19 cellular contexts compared by ENCODE assay signal in genomic region chr12:109054520-109054919, GRCh38. TPM values are rescaled to one million over a fixed set of nuclear protein-coding genes. Genes with fewer than 3 reads are reported as not detected.
A peak's percentile ranks its signal among the peaks of the same experiment; 100 is the strongest.
DNase-seq lines count a peak whose midpoint lies in the region; ATAC-seq and TF ChIP-seq lines count a peak whose summit lies in the region.
"Had no signal": no experiment of that assay in that cellular context is flagged by ENCODE, and none has a peak within 500 bp of the region (broad histone marks: within the 10 kb centered on the region; RNA-seq: fewer than 3 reads in every experiment).

No MANE protein-coding gene starts in this region.

- H3K9me3 Mint-ChIP-seq in activated CD4-positive, alpha-beta memory T cell treated with anti-CD3 and anti-CD28 coated beads for 36 hours = no peaks in the 10 kb centered on the region
- no peaks in the 10 kb centered on the region for H3K9me3 Mint-ChIP-seq in activated CD4-positive, alpha-beta memory T cell treated with anti-CD3 and anti-CD28 coated beads, Interleukin-2, amount 10 ng/mL, durations not matched to agents 7 days and 5 days
- no peaks in the 10 kb centered on the region for H3K9me3 Mint-ChIP-seq in central memory CD8-positive, alpha-beta T cell

- no peaks in the 10 kb centered on the region for H4K20me1 ChIP-seq in MM.1S (ENCODE audit: insufficient read depth, low read length)

- H3K27me3 ChIP-seq in MM.1S (replicated peaks; ENCODE audit: insufficient read depth, low read length) (no peaks in the 10 kb centered on the region), spleen (replicated peaks in 1 of 7) (no peaks in the 10 kb centered on the region), WERI-Rb-1 (ENCODE audit: insufficient read depth, low read depth, severe bottlenecking) (no peaks in the 10 kb centered on the region)
- H3K27me3 ChIP-seq: pancreas had no signal

- H3K79me2 ChIP-seq in MM.1S (ENCODE audit: low read length) = peaks cover 14% of the 10 kb centered on the region

- H3K4me3 ChIP-seq in MM.1S (ENCODE audit: low read length) (peak overlapping the region; percentile 78; the same call in 1 of the 2 replicates), spleen (peak overlapping the region in 1 of 8 donors; percentile 95), WERI-Rb-1 (ENCODE audit: low read depth, low read length) (no peak overlapping the region)

- no peaks in the 10 kb centered on the region for H3K27me3 Mint-ChIP-seq in activated CD4-positive, alpha-beta memory T cell treated with anti-CD3 and anti-CD28 coated beads for 36 hours
- H3K27me3 Mint-ChIP-seq in activated CD4-positive, alpha-beta memory T cell treated with anti-CD3 and anti-CD28 coated beads, Interleukin-2, amount 10 ng/mL, durations not matched to agents 7 days and 5 days = no peaks in the 10 kb centered on the region
- no peaks in the 10 kb centered on the region for H3K27me3 Mint-ChIP-seq in central memory CD8-positive, alpha-beta T cell

- POLR2A ChIA-PET in activated CD4-positive, alpha-beta memory T cell treated with anti-CD3 and anti-CD28 coated beads for 36 hours (lab: Charles Lee) = no interaction called here
- POLR2A ChIA-PET in activated CD4-positive, alpha-beta memory T cell treated with anti-CD3 and anti-CD28 coated beads, Interleukin-2, amount 10 ng/mL, durations not matched to agents 7 days and 5 days (lab: Charles Lee) = interaction anchor here (1.3 to 3.0 kb wide), 3 partner anchors 38 to 492 kb away, joined by 3 to 13 read pairs (median 8); partner anchors contain the start of genes ALKBH2 and ISCU

- peaks cover 5% of the 10 kb centered on the region for H3K4me1 ChIP-seq in MM.1S (ENCODE audit: low read length)
- peaks cover 12 to 39% (median 23%) of the 10 kb centered on the region in 6 donors for H3K4me1 ChIP-seq in spleen

- peak overlapping the region; percentile 76; the same call in 1 of the 2 replicates for H3K9ac ChIP-seq in MM.1S (ENCODE audit: low read length)

- H3K9me3 ChIP-seq in MM.1S (replicated peaks; ENCODE audit: insufficient read depth, low read length) (no peaks in the 10 kb centered on the region), spleen (no peaks in the 10 kb centered on the region), WERI-Rb-1 (ENCODE audit: severe bottlenecking) (no peaks in the 10 kb centered on the region)
- H3K9me3 ChIP-seq: left ventricle myocardium inferior, pancreas had no signal

- peaks cover 8% of the 10 kb centered on the region for H3K36me3 Mint-ChIP-seq in activated CD4-positive, alpha-beta memory T cell treated with anti-CD3 and anti-CD28 coated beads for 36 hours
- H3K36me3 Mint-ChIP-seq in activated CD4-positive, alpha-beta memory T cell treated with anti-CD3 and anti-CD28 coated beads, Interleukin-2, amount 10 ng/mL, durations not matched to agents 7 days and 5 days (ENCODE audit: low read depth) = peaks cover 8% of the 10 kb centered on the region
- H3K36me3 Mint-ChIP-seq in central memory CD8-positive, alpha-beta T cell (ENCODE audit: insufficient read depth) = peaks cover 23% of the 10 kb centered on the region

- H2AFZ ChIP-seq in MM.1S (ENCODE audit: low read length) = peak overlapping the region; percentile 7

- H3K27ac Mint-ChIP-seq in activated CD4-positive, alpha-beta memory T cell treated with anti-CD3 and anti-CD28 coated beads for 36 hours = peak overlapping the region; percentile 97
- H3K27ac Mint-ChIP-seq in activated CD4-positive, alpha-beta memory T cell treated with anti-CD3 and anti-CD28 coated beads, Interleukin-2, amount 10 ng/mL, durations not matched to agents 7 days and 5 days = no peak overlapping the region
- peak overlapping the region; percentile 98 for H3K27ac Mint-ChIP-seq in central memory CD8-positive, alpha-beta T cell (ENCODE audit: low read depth)

- H3K36me3 ChIP-seq in MM.1S (replicated peaks; ENCODE audit: insufficient read depth, low read length) (no peaks in the 10 kb centered on the region), spleen (peaks cover 0 to 29% (median 15%) of the 10 kb centered on the region in 6 donors), WERI-Rb-1 (no peaks in the 10 kb centered on the region; the same call in none of the 2 replicates)

- H3K4me2 ChIP-seq in MM.1S (ENCODE audit: low read depth, low read length) = peak overlapping the region; percentile 65

- DNase-seq in activated CD4-positive, alpha-beta memory T cell treated with anti-CD3 and anti-CD28 coated beads for 36 hours = no peak
- DNase-seq in activated CD4-positive, alpha-beta memory T cell treated with anti-CD3 and anti-CD28 coated beads, Interleukin-2, amount 10 ng/mL, durations not matched to agents 7 days and 5 days = no peak
- DNase-seq in MM.1S = no peak
- no peak for DNase-seq in central memory CD8-positive, alpha-beta T cell (ENCODE audit: low spot score in 2 of 2)
- DNase-seq in spleen = no peak
- no peak for DNase-seq in HCEC 1CT
- DNase-seq in WERI-Rb-1 = no peak
- DNase-seq in iPS-NIHi7 (ENCODE audit: extremely low spot score) = no peak
- DNase-seq: activated CD8-positive, alpha-beta memory T cell treated with anti-CD3 and anti-CD28 coated beads, Interleukin-2, amount 50 U/mL, for 48 hours; foreskin melanocyte; left ventricle myocardium inferior; NCI-H1048; NCI-H69; pancreas; PC-3 had no signal

- no peaks in the 10 kb centered on the region for H3K9me2 ChIP-seq in MM.1S (replicated peaks; ENCODE audit: insufficient read depth, low read length)

- CTCF ChIA-PET in activated CD4-positive, alpha-beta memory T cell treated with anti-CD3 and anti-CD28 coated beads for 36 hours (lab: Charles Lee) = interaction anchor here (0.6 to 1.4 kb wide), 3 partner anchors 38 to 379 kb away, joined by 3 to 7 read pairs (median 3); partner anchors contain the start of gene ALKBH2
- CTCF ChIA-PET in activated CD4-positive, alpha-beta memory T cell treated with anti-CD3 and anti-CD28 coated beads, Interleukin-2, amount 10 ng/mL, durations not matched to agents 7 days and 5 days (lab: Charles Lee) = interaction anchor here (0.6 to 1.5 kb wide), 8 partner anchors 9 to 492 kb away, joined by 3 to 12 read pairs (median 4); partner anchors contain the start of genes ALKBH2, ISCU and UNG

- H3K4me3 Mint-ChIP-seq in activated CD4-positive, alpha-beta memory T cell treated with anti-CD3 and anti-CD28 coated beads for 36 hours = no peak overlapping the region
- no peak overlapping the region for H3K4me3 Mint-ChIP-seq in activated CD4-positive, alpha-beta memory T cell treated with anti-CD3 and anti-CD28 coated beads, Interleukin-2, amount 10 ng/mL, durations not matched to agents 7 days and 5 days
- H3K4me3 Mint-ChIP-seq in central memory CD8-positive, alpha-beta T cell = no peak overlapping the region

- no peak for ATAC-seq in central memory CD8-positive, alpha-beta T cell (replicated peaks; ENCODE audit: extremely low read depth, poor library complexity, severe bottlenecking)
- ATAC-seq: PC-3 had no signal

- H3K4me1 Mint-ChIP-seq in activated CD4-positive, alpha-beta memory T cell treated with anti-CD3 and anti-CD28 coated beads for 36 hours (ENCODE audit: low read depth) = peaks cover 15% of the 10 kb centered on the region
- H3K4me1 Mint-ChIP-seq in activated CD4-positive, alpha-beta memory T cell treated with anti-CD3 and anti-CD28 coated beads, Interleukin-2, amount 10 ng/mL, durations not matched to agents 7 days and 5 days = peaks cover 16% of the 10 kb centered on the region
- H3K4me1 Mint-ChIP-seq in central memory CD8-positive, alpha-beta T cell = peaks cover 21% of the 10 kb centered on the region

- H3K27ac ChIP-seq in MM.1S (ENCODE audit: low read length) (peak overlapping the region; percentile 73; the same call in 1 of the 2 replicates), spleen (peak overlapping the region; percentile 86 to 95 (median 94)), WERI-Rb-1 (no peak overlapping the region)

- no peak for TF ChIP-seq POLR2A in spleen (IDR thresholded peaks at IDR 0.05)

- TF ChIP-seq CTCF in MM.1S (IDR thresholded peaks at IDR 0.05; ENCODE audit: low read length) = no peak
- TF ChIP-seq CTCF in spleen (IDR thresholded peaks at IDR 0.05 in 8 of 11, conservative IDR thresholded peaks at IDR 0.05 in 3 of 11) = no peak
- no peak for TF ChIP-seq CTCF in WERI-Rb-1 (IDR thresholded peaks at IDR 0.05; ENCODE audit: low read depth, low read length)

- H3F3A ChIP-seq in MM.1S (ENCODE audit: insufficient read depth, low read length) = peaks cover 21% of the 10 kb centered on the region

- intact Hi-C loops in activated CD4-positive, alpha-beta memory T cell treated with anti-CD3 and anti-CD28 coated beads for 36 hours (cut with micrococcal nuclease) = loop anchor here (5.0 kb wide), 1 partner anchor 362 kb away; no protein-coding TSS in a partner anchor
- intact Hi-C loops in spleen (cut with DNase I; ENCODE audit: low total_unique reads) = no loop called here

RNA-seq across cellular contexts. Expression of gene USP30, which starts 2.1 kb away (rescaled TPM):
- 10 to 100 TPM; 11.4 to 11.8 TPM for total RNA-seq in activated CD4-positive, alpha-beta memory T cell treated with anti-CD3 and anti-CD28 coated beads for 36 hours
- 10 to 100 TPM in 1 of 2 experiments, 1 to 10 TPM in 1; 6.9 to 13.7 TPM for total RNA-seq in activated CD4-positive, alpha-beta memory T cell treated with anti-CD3 and anti-CD28 coated beads, Interleukin-2, amount 10 ng/mL, durations not matched to agents 7 days and 5 days
- 10 to 100 TPM in 6 of 7 donors, 1 to 10 TPM in 1; 9.0 to 23.2 (median 12.2) TPM for total RNA-seq in spleen
- polyA plus RNA-seq in spleen = 1 to 10 TPM; 3.9 to 4.5 (median 4.1) TPM

RNA-seq across cellular contexts. Expression of gene SVOP, which starts 33.7 kb away (rescaled TPM):
- total RNA-seq in activated CD4-positive, alpha-beta memory T cell treated with anti-CD3 and anti-CD28 coated beads for 36 hours = not detected
- total RNA-seq in activated CD4-positive, alpha-beta memory T cell treated with anti-CD3 and anti-CD28 coated beads, Interleukin-2, amount 10 ng/mL, durations not matched to agents 7 days and 5 days = not detected
- not detected for total RNA-seq in spleen
- polyA plus RNA-seq in spleen = not detected
- total RNA-seq: A673, Daoy, H1, PC-3, ureter had no signal

RNA-seq across cellular contexts. Expression of gene ALKBH2, which starts 38.8 kb away (rescaled TPM):
- total RNA-seq in activated CD4-positive, alpha-beta memory T cell treated with anti-CD3 and anti-CD28 coated beads for 36 hours = 10 to 100 TPM; 23.9 to 28.6 TPM
- total RNA-seq in activated CD4-positive, alpha-beta memory T cell treated with anti-CD3 and anti-CD28 coated beads, Interleukin-2, amount 10 ng/mL, durations not matched to agents 7 days and 5 days = 1 to 10 TPM; 8.2 to 8.7 TPM
- total RNA-seq in spleen = 10 to 100 TPM in 5 of 7 donors, 1 to 10 TPM in 2; 8.6 to 18.8 (median 12.3) TPM
- 10 to 100 TPM; 28.2 to 40.3 (median 32.2) TPM for polyA plus RNA-seq in spleen

RNA-seq across cellular contexts. Expression of gene UNG, which starts 42.9 kb away (rescaled TPM):
- 10 to 100 TPM; 57.9 to 61.9 TPM for total RNA-seq in activated CD4-positive, alpha-beta memory T cell treated with anti-CD3 and anti-CD28 coated beads for 36 hours
- 10 to 100 TPM; 35.3 to 38.4 TPM for total RNA-seq in activated CD4-positive, alpha-beta memory T cell treated with anti-CD3 and anti-CD28 coated beads, Interleukin-2, amount 10 ng/mL, durations not matched to agents 7 days and 5 days
- total RNA-seq in spleen = 10 to 100 TPM; 15.0 to 30.6 (median 18.5) TPM
- polyA plus RNA-seq in spleen = 10 to 100 TPM in 2 of 3 donors, 1 to 10 TPM in 1; 9.8 to 18.1 (median 14.7) TPM
